Comparison of ENCODE assay signal across 9 cellular contexts in genomic region chr12:89882051-89882450, GRCh38.
A peak's percentile ranks its signal among the peaks of the same experiment; 100 is the strongest.
DNase-seq lines count a peak whose midpoint lies in the region; ATAC-seq and TF ChIP-seq lines count a peak whose summit lies in the region.
"Had no signal": no experiment of that assay in that cellular context is flagged by ENCODE, and none has a peak within 500 bp of the region (broad histone marks: within the 10 kb centered on the region; RNA-seq: fewer than 3 reads in every experiment).

No MANE protein-coding gene starts in this region.

- no peaks in the 10 kb centered on the region for H3K79me2 ChIP-seq in DOHH2 (ENCODE audit: control insufficient read depth, low read length)

- peak overlapping the region; percentile 91; the same call in 1 of the 2 replicates for H3K4me2 ChIP-seq in DOHH2 (ENCODE audit: low read length)

- no peak for TF ChIP-seq EP300 in suprapubic skin (IDR thresholded peaks at IDR 0.05)
- no peak for TF ChIP-seq EP300 in gastroesophageal sphincter (IDR thresholded peaks at IDR 0.05)

- TF ChIP-seq CTCF in DOHH2 (IDR thresholded peaks at IDR 0.05; ENCODE audit: low read depth, low read length, poor library complexity, severe bottlenecking) (no peak), suprapubic skin (IDR thresholded peaks at IDR 0.05) (no peak), gastroesophageal sphincter (IDR thresholded peaks at IDR 0.05) (no peak)

- H3K4me3 ChIP-seq in DOHH2 (ENCODE audit: low read length) (peak overlapping the region; percentile 71), suprapubic skin (no peak overlapping the region), gastroesophageal sphincter (no peak overlapping the region), HAP-1 (no peak overlapping the region)
- H3K4me3 ChIP-seq: pancreas had no signal

- no peaks in the 10 kb centered on the region for H3K27me3 ChIP-seq in DOHH2 (ENCODE audit: control insufficient read depth, low read length)
- H3K27me3 ChIP-seq in suprapubic skin, result no peaks in the 10 kb centered on the region
- H3K27me3 ChIP-seq in gastroesophageal sphincter, result no peaks in the 10 kb centered on the region
- peaks cover 14% of the 10 kb centered on the region for H3K27me3 ChIP-seq in HAP-1 (ENCODE audit: low read depth)
- H3K27me3 ChIP-seq: pancreas had no signal

- H3K27ac ChIP-seq in DOHH2 (ENCODE audit: low read depth, low read length) (peak overlapping the region; percentile 89), suprapubic skin (no peak overlapping the region), gastroesophageal sphincter (no peak overlapping the region)
- H3K27ac ChIP-seq: pancreas had no signal

- H3K9me2 ChIP-seq in DOHH2 (replicated peaks; ENCODE audit: control insufficient read depth, low read length), result no peaks in the 10 kb centered on the region

- no peak for TF ChIP-seq POLR2A in suprapubic skin (IDR thresholded peaks at IDR 0.05)
- TF ChIP-seq POLR2A in gastroesophageal sphincter (IDR thresholded peaks at IDR 0.05), result no peak

- H3K9me3 ChIP-seq in DOHH2 (ENCODE audit: control insufficient read depth, insufficient read depth, low read length) (0 out of 2 replicates have a peak, but pooled peaks cover 3% of the 10 kb centered on the region), suprapubic skin (no peaks in the 10 kb centered on the region), gastroesophageal sphincter (no peaks in the 10 kb centered on the region), HAP-1 (no peaks in the 10 kb centered on the region)
- H3K9me3 ChIP-seq: pancreas had no signal

- peaks cover 17% of the 10 kb centered on the region for H3K36me3 ChIP-seq in DOHH2 (ENCODE audit: control insufficient read depth, low read length)
- no peaks in the 10 kb centered on the region for H3K36me3 ChIP-seq in suprapubic skin
- no peaks in the 10 kb centered on the region for H3K36me3 ChIP-seq in gastroesophageal sphincter
- H3K36me3 ChIP-seq in HAP-1 (replicated peaks), result no peaks in the 10 kb centered on the region
- H3K36me3 ChIP-seq: pancreas had no signal

- H3K4me1 ChIP-seq in DOHH2 (ENCODE audit: control insufficient read depth, low read length) (peaks cover 72% of the 10 kb centered on the region), suprapubic skin (no peaks in the 10 kb centered on the region), gastroesophageal sphincter (no peaks in the 10 kb centered on the region), HAP-1 (peaks cover 15% of the 10 kb centered on the region)
- H3K4me1 ChIP-seq: pancreas had no signal

- ATAC-seq in GM19397 (IDR thresholded peaks at IDR 0.05; ENCODE audit: unreplicated experiment) (peak; percentile 40), HG03460 (IDR thresholded peaks at IDR 0.05; ENCODE audit: unreplicated experiment) (peak; percentile 35), gastroesophageal sphincter (no peak)

- peaks cover 13% of the 10 kb centered on the region for H3F3A ChIP-seq in DOHH2 (ENCODE audit: control insufficient read depth, insufficient read depth)

- no peaks in the 10 kb centered on the region for H4K20me1 ChIP-seq in DOHH2 (ENCODE audit: control insufficient read depth, insufficient read depth, low read depth, low read length)

- in situ Hi-C loops in HAP-1 (cut with MboI; ENCODE audit: low sequenced_read_pairs), result no loop called here

- DNase-seq in fibroblast of peridontal ligament (ENCODE audit: extremely low read depth) (peak; percentile 93), suprapubic skin (ENCODE audit: low spot score in 2 of 2) (no peak), T1000 (lab: John Stamatoyannopoulos, UW) (no peak), HAP-1 (ENCODE audit: low spot score in 2 of 2) (no peak)
- DNase-seq: pancreas had no signal
